ENCODE assay signal across 1 cellular context in the genomic region with DNA sequence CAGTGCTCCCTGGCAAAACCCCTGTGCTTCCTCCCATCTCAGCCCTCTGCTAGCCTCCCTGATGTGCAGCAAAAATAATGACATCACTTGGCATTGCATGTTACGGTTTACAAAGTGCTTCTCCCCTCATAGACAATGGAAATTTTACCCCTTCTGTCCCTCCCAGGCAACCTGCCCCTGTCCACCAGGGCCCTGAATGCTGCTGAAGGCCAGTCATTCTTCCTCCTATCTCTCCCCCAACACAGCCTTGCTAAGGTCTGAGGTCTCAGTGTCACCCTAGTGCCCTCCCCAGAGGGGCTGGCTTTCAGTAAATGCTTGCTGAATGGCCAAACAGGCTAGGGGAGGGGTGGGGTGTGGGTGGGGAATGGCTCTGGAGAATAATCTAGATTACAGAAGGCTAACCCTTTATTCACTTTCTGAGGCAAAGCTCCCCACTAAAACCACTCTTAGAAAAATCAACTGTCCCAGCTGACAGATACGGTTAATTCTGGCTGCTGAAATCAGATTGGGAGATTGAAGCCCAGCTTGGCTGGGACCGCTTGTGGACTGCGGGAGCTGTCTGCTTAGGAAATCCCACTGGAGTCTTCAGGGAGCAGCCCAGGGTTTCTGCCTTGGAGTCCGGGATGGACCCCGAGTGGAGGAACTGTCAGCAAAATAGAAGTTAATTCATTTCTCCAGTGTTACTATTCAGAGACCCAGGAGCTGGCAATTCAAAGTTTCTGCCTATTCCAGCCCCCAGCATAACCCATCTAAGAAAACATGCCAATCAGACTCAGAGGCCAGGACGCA.
TF ChIP-seq lines count a peak whose summit lies in the region.

No MANE protein-coding gene starts in this region.

TF ChIP-seq in IMR-90, 13 proteins besides CTCF, POLR2A, EP300 and RAD21:
- TF ChIP-seq, protein P1, sequence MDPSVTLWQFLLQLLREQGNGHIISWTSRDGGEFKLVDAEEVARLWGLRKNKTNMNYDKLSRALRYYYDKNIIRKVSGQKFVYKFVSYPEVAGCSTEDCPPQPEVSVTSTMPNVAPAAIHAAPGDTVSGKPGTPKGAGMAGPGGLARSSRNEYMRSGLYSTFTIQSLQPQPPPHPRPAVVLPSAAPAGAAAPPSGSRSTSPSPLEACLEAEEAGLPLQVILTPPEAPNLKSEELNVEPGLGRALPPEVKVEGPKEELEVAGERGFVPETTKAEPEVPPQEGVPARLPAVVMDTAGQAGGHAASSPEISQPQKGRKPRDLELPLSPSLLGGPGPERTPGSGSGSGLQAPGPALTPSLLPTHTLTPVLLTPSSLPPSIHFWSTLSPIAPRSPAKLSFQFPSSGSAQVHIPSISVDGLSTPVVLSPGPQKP (IDR thresholded peaks at IDR 0.05; ENCODE audit: borderline replicate concordance, low read depth, low read length), result no peak
- TF ChIP-seq CEBPB (IDR thresholded peaks at IDR 0.05; ENCODE audit: low read depth, low read length) (no peak), MAZ (IDR thresholded peaks at IDR 0.05; ENCODE audit: borderline replicate concordance, low read depth, low read length) (no peak), NFE2L2 (IDR thresholded peaks at IDR 0.05; ENCODE audit: low read depth, low read length) (no peak), MXI1 (IDR thresholded peaks at IDR 0.05; ENCODE audit: borderline replicate concordance, low read depth, low read length) (no peak), CHD1 (IDR thresholded peaks at IDR 0.05; ENCODE audit: low read depth, low read length) (no peak), BHLHE40 (IDR thresholded peaks at IDR 0.05; ENCODE audit: low read depth, low read length) (no peak), FOS (IDR thresholded peaks at IDR 0.05; ENCODE audit: low read depth, low read length) (no peak), SMC3 (IDR thresholded peaks at IDR 0.05; ENCODE audit: low read depth, low read length) (no peak), RCOR1 (IDR thresholded peaks at IDR 0.05; ENCODE audit: insufficient replicate concordance, low read length) (no peak), MAFK (IDR thresholded peaks at IDR 0.05; ENCODE audit: low read depth, low read length) (no peak), RFX5 (IDR thresholded peaks at IDR 0.05; ENCODE audit: low read depth, low read length) (no peak)
- TF ChIP-seq, protein P2, sequence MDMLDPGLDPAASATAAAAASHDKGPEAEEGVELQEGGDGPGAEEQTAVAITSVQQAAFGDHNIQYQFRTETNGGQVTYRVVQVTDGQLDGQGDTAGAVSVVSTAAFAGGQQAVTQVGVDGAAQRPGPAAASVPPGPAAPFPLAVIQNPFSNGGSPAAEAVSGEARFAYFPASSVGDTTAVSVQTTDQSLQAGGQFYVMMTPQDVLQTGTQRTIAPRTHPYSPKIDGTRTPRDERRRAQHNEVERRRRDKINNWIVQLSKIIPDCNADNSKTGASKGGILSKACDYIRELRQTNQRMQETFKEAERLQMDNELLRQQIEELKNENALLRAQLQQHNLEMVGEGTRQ (IDR thresholded peaks at IDR 0.05; ENCODE audit: low read depth, low read length), result no peak
TF ChIP-seq in IMR-90: peak in this region for 0.
